Comparison of ENCODE assay signal across 9 cellular contexts in genomic region chr2:47339745-47340541, GRCh38. TPM values are rescaled to one million over a fixed set of nuclear protein-coding genes. Genes with fewer than 3 reads are reported as not detected.
DNase-seq lines count a peak whose midpoint lies in the region; ATAC-seq and TF ChIP-seq lines count a peak whose summit lies in the region.
"Had no signal": no experiment of that assay in that cellular context is flagged by ENCODE, and none has a peak within 500 bp of the region (broad histone marks: within the 10 kb centered on the region; RNA-seq: fewer than 3 reads in every experiment).

No MANE protein-coding gene starts in this region.

- BruUV-seq in PC-9 (replicated peaks; lab: Mats Ljungman, UMichigan), result no TSS peak

- no peaks in the 10 kb centered on the region for H3K27me3 ChIP-seq in PC-9 (ENCODE audit: insufficient read depth, low read depth)

- no peak for DNase-seq in activated naive CD4-positive, alpha-beta T cell treated with anti-CD3 and anti-CD28 coated beads, Interleukin-2, amount 50 U/mL, for 72 hours (ENCODE audit: low spot score in 2 of 2)
- DNase-seq in activated naive CD4-positive, alpha-beta T cell (lab: John Stamatoyannopoulos, UW), result no peak
- peak; percentile 81 to 100 for DNase-seq in PC-9
- peak; percentile 56 for DNase-seq in fibroblast of the aortic adventitia (ENCODE audit: low read depth)
- no peak for DNase-seq in type B pancreatic cell (ENCODE audit: extremely low spot score, unreplicated experiment)
- no peak for DNase-seq in HuH-7.5 (ENCODE audit: low spot score)
- DNase-seq: stimulated activated naive CD4-positive, alpha-beta T cell had no signal

- POLR2A ChIA-PET in PC-9 (lab: Charles Lee; ENCODE audit: unreplicated experiment), result interaction anchor here (0.5 to 1.0 kb wide), 6 partner anchors 15 to 1186 kb away, joined by 3 to 5 read pairs (median 4); no protein-coding TSS in a partner anchor

- peak; percentile 89 to 92 for ATAC-seq in activated naive CD4-positive, alpha-beta T cell treated with anti-CD3 and anti-CD28 coated beads, Interleukin-2, amount 50 U/mL, for 72 hours
- ATAC-seq in HG02610 (IDR thresholded peaks at IDR 0.05; ENCODE audit: unreplicated experiment) (no peak), GM19467 (IDR thresholded peaks at IDR 0.05; ENCODE audit: unreplicated experiment) (no peak)

- H3K9me3 ChIP-seq in PC-9 (ENCODE audit: insufficient read depth, low read depth), result no peaks in the 10 kb centered on the region; the same call in 1 of the 2 replicates

- peak overlapping the region; percentile 79 for H3K4me2 ChIP-seq in PC-9

- no peaks in the 10 kb centered on the region for H3K36me3 Mint-ChIP-seq in activated naive CD4-positive, alpha-beta T cell treated with anti-CD3 and anti-CD28 coated beads, Interleukin-2, amount 50 U/mL, for 72 hours
- peaks cover 19% of the 10 kb centered on the region for H3K36me3 Mint-ChIP-seq in type B pancreatic cell

- H3K4me1 Mint-ChIP-seq in type B pancreatic cell (ENCODE audit: unreplicated experiment), result peaks cover 37% of the 10 kb centered on the region

- H4K20me1 ChIP-seq in PC-9 (ENCODE audit: insufficient read depth), result no peaks in the 10 kb centered on the region

- intact Hi-C loops in PC-9 (cut with micrococcal nuclease; ENCODE audit: unreplicated experiment), result loop anchor here (1.0 to 10.0 kb wide), 3 partner anchors 48 to 765 kb away; partner anchors contain the start of gene MSH6

- H3K27me3 Mint-ChIP-seq in type B pancreatic cell, result peaks cover 4% of the 10 kb centered on the region

- TF ChIP-seq CTCF in PC-9 (conservative IDR thresholded peaks at IDR 0.05), result no peak
- TF ChIP-seq CTCF in fibroblast of the aortic adventitia (IDR thresholded peaks at IDR 0.05; ENCODE audit: insufficient read depth, low read length), result no peak
- TF ChIP-seq CTCF in type B pancreatic cell (conservative IDR thresholded peaks at IDR 0.05), result no peak

- no peaks in the 10 kb centered on the region; the same call in 1 of the 2 replicates for H3K36me3 ChIP-seq in PC-9 (ENCODE audit: low read depth)

- peaks cover 46% of the 10 kb centered on the region for H3F3A ChIP-seq in PC-9 (ENCODE audit: insufficient read depth, low read depth)

- H3K4me3 Mint-ChIP-seq in type B pancreatic cell, result peak overlapping the region; percentile 66

- H2AFZ ChIP-seq in PC-9, result peak overlapping the region; percentile 59; the same call in 1 of the 2 replicates

- H3K27ac ChIP-seq in PC-9, result peak overlapping the region; percentile 84

- peaks cover 56% of the 10 kb centered on the region for H3K4me1 ChIP-seq in PC-9 (replicated peaks; ENCODE audit: insufficient read depth)

- no peaks in the 10 kb centered on the region for H3K79me2 ChIP-seq in PC-9 (ENCODE audit: low read depth)

- H3K27ac Mint-ChIP-seq in activated naive CD4-positive, alpha-beta T cell treated with anti-CD3 and anti-CD28 coated beads, Interleukin-2, amount 50 U/mL, for 72 hours, result no peak overlapping the region
- peak overlapping the region; percentile 90 for H3K27ac Mint-ChIP-seq in type B pancreatic cell

- CTCF ChIA-PET in PC-9 (lab: Charles Lee), result interaction anchor here (0.6 to 1.6 kb wide), 4 partner anchors 48 to 1197 kb away, joined by 3 to 8 read pairs (median 4); no protein-coding TSS in a partner anchor

- H3K9me3 Mint-ChIP-seq in activated naive CD4-positive, alpha-beta T cell treated with anti-CD3 and anti-CD28 coated beads, Interleukin-2, amount 50 U/mL, for 72 hours, result no peaks in the 10 kb centered on the region
- H3K9me3 Mint-ChIP-seq in type B pancreatic cell, result peaks cover 5% of the 10 kb centered on the region

- no peaks in the 10 kb centered on the region for H3K9me2 ChIP-seq in PC-9 (ENCODE audit: insufficient read depth)

- H3K4me3 ChIP-seq in PC-9, result peak overlapping the region; percentile 33; the same call in 1 of the 2 replicates
- H3K4me3 ChIP-seq in fibroblast of the aortic adventitia (ENCODE audit: low read depth, low read length), result no peak overlapping the region

RNA-seq across cellular contexts. Expression of gene EPCAM, which starts 29.2 kb away (rescaled TPM):
- under 1 TPM in 1 of 2 donors, not detected in 1; 0.23 TPM for total RNA-seq in activated naive CD4-positive, alpha-beta T cell treated with anti-CD3 and anti-CD28 coated beads, Interleukin-2, amount 50 U/mL, for 72 hours
- total RNA-seq in PC-9 (2021) (303 and 334 TPM in 2 replicates), fibroblast of the aortic adventitia (ENCODE audit: low replicate concordance) (not detected in 2 replicates), type B pancreatic cell (ENCODE audit: low replicate concordance) (171 and 340 TPM in 2 replicates)

Comparison
In these comparisons a context has a peak if more than half of its experiments do, and no peak if none do; other contexts are left out.
1. ATAC-seq: peak in activated naive CD4-positive, alpha-beta T cell treated with anti-CD3 and anti-CD28 coated beads, Interleukin-2, amount 50 U/mL, for 72 hours (2 of 2); none in HG02610 (single experiment) and GM19467 (single experiment).
2. DNase-seq: peak in PC-9 (2 of 2) and fibroblast of the aortic adventitia (single experiment); none in activated naive CD4-positive, alpha-beta T cell treated with anti-CD3 and anti-CD28 coated beads, Interleukin-2, amount 50 U/mL, for 72 hours (0 of 2), activated naive CD4-positive, alpha-beta T cell (0 of 4), type B pancreatic cell (single experiment) and HuH-7.5 (single experiment).
3. RNA of gene EPCAM, which starts 29.2 kb away (total RNA-seq): 303 to 334 TPM in PC-9 and 171 to 340 TPM in type B pancreatic cell; 0.23 TPM in activated naive CD4-positive, alpha-beta T cell treated with anti-CD3 and anti-CD28 coated beads, Interleukin-2, amount 50 U/mL, for 72 hours and not detected in fibroblast of the aortic adventitia; every median in the first group is over 100 times any median in the second.